27 cellular contexts compared by ENCODE assay signal in the genomic region with DNA sequence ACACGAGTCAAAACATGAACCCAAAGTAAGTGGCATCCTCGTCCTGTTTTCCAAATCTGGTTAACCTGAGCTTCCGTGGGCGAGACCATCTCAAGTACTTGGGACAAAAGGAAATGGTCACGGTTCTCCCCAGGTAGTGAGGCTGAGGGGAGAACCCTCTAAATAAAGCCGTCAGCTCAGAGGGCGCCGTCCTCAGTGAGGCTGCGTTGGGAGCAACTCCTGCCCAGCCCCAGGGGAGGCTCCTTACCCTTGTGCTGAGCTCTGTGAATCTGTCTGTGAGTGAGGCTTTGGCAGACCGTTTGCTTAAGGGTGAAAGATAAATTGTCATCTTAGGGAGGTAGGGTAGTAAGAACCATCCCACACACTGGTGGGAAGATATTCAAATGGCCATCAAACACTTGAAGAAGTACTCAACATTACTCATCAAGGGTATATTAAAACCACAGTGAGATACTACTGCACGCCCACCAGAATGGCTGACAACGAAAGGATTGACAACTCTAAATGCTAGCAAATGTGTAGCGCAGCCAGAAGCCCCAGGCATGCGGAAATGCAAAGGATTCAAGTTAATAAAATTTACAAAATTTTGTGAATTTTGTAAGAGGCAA.
A peak's percentile ranks its signal among the peaks of the same experiment; 100 is the strongest.
DNase-seq lines count a peak whose midpoint lies in the region; FAIRE-seq and TF ChIP-seq lines count a peak whose summit lies in the region.
"Had no signal": no experiment of that assay in that cellular context is flagged by ENCODE, and none has a peak within 500 bp of the region (broad histone marks: within the 10 kb centered on the region; RNA-seq: fewer than 3 reads in every experiment).

No MANE protein-coding gene starts in this region.

- H2BK120ac ChIP-seq in H9 (ENCODE audit: low read depth, low read length, poor library complexity, severe bottlenecking) = no peak overlapping the region

- H3K14ac ChIP-seq in H9 (ENCODE audit: insufficient read depth, low read length) = no peak overlapping the region

- H3K79me2 ChIP-seq in H9 (ENCODE audit: insufficient read depth, low read length) = no peaks in the 10 kb centered on the region
- no peaks in the 10 kb centered on the region for H3K79me2 ChIP-seq in astrocyte (ENCODE audit: insufficient read depth, low read length)

- H2AFZ ChIP-seq in H9 (ENCODE audit: low read length) = no peak overlapping the region
- H2AFZ ChIP-seq in astrocyte (ENCODE audit: low read depth, low read length) = no peak overlapping the region

- no peaks in the 10 kb centered on the region for H3K27me3 ChIP-seq in H9 (ENCODE audit: insufficient read depth, low read length)
- no peaks in the 10 kb centered on the region for H3K27me3 ChIP-seq in astrocyte (ENCODE audit: insufficient read depth, low read length)
- H3K27me3 ChIP-seq: BE2C had no signal

- no peak overlapping the region for H3K4ac ChIP-seq in H9 (ENCODE audit: low read depth, low read length)

- H3K4me1 ChIP-seq in H9 (ENCODE audit: insufficient read depth, low read length) (peaks cover 3% of the 10 kb centered on the region; the same call in 1 of the 2 replicates), astrocyte (ENCODE audit: insufficient read depth, low read length) (no peaks in the 10 kb centered on the region)
- H3K4me1 ChIP-seq: BE2C had no signal

- H3K4me1 Mint-ChIP-seq in H9 = peaks cover 16% of the 10 kb centered on the region in 2 experiments
- H3K4me1 Mint-ChIP-seq in astrocyte (ENCODE audit: low read depth, unreplicated experiment) = peaks cover under 1% of the 10 kb centered on the region
- H3K4me1 Mint-ChIP-seq in osteocyte (ENCODE audit: unreplicated experiment) = no peaks in the 10 kb centered on the region
- H3K4me1 Mint-ChIP-seq: CD14-positive monocyte had no signal

- no peak overlapping the region for H4K91ac ChIP-seq in H9 (ENCODE audit: insufficient read length, low read depth, low read length)

- H2BK12ac ChIP-seq in H9 (ENCODE audit: insufficient read length, low read depth, low read length) = no peak overlapping the region

- H3K9me3 ChIP-seq in H9 (ENCODE audit: control insufficient read depth, low read depth, low read length) (no peaks in the 10 kb centered on the region), astrocyte (ENCODE audit: insufficient read depth, low read depth, low read length) (peaks cover 2% of the 10 kb centered on the region)
- H3K9me3 ChIP-seq: BE2C had no signal

- H2BK15ac ChIP-seq in H9 (ENCODE audit: low read depth, low read length) = no peak overlapping the region

- no peak for FAIRE-seq in astrocyte (lab: Jason Lieb, UNC)
- FAIRE-seq: GM12891 had no signal

- no peak overlapping the region for H2AK5ac ChIP-seq in H9 (ENCODE audit: insufficient read length, low read length)

- no peak overlapping the region for H3K4me3 ChIP-seq in astrocyte (ENCODE audit: insufficient read depth, low read depth, low read length)

- H3K4me2 ChIP-seq in H9 (ENCODE audit: insufficient read depth, insufficient read length, low read length) = no peak overlapping the region
- no peak overlapping the region for H3K4me2 ChIP-seq in astrocyte (ENCODE audit: low read length)

- H4K8ac ChIP-seq in H9 (replicated peaks; ENCODE audit: insufficient read length, low read depth, low read length) = no peak overlapping the region

- H3K27ac Mint-ChIP-seq in H9 = no peak overlapping the region
- H3K27ac Mint-ChIP-seq in astrocyte (ENCODE audit: unreplicated experiment) = peak overlapping the region; percentile 26
- no peak overlapping the region for H3K27ac Mint-ChIP-seq in osteocyte (ENCODE audit: unreplicated experiment)

- no peaks in the 10 kb centered on the region for H3K36me3 ChIP-seq in astrocyte (ENCODE audit: insufficient read depth, low read length)
- H3K36me3 ChIP-seq: BE2C had no signal

- no peak overlapping the region for H2BK20ac ChIP-seq in H9 (ENCODE audit: low read depth, low read length, poor library complexity, severe bottlenecking)

- no peak overlapping the region for H2BK5ac ChIP-seq in H9 (ENCODE audit: insufficient read length, low read length)

- H3K36me3 Mint-ChIP-seq in H9 (ENCODE audit: insufficient read depth in 1 of 3, low read depth in 3 of 3) = peaks cover 5 to 17% (median 11%) of the 10 kb centered on the region in 3 experiments; a peak in 6 of 7 replicates
- H3K36me3 Mint-ChIP-seq in astrocyte (ENCODE audit: low read depth, unreplicated experiment) = peaks cover 10% of the 10 kb centered on the region
- peaks cover 3% of the 10 kb centered on the region for H3K36me3 Mint-ChIP-seq in osteocyte (ENCODE audit: unreplicated experiment)

- no peak overlapping the region for H3K56ac ChIP-seq in H9 (ENCODE audit: insufficient read length, low read depth, low read length)

- H3K9ac ChIP-seq in H9 (ENCODE audit: extremely low read depth, insufficient read length, low read length) (no peak overlapping the region), astrocyte (ENCODE audit: low read length) (no peak overlapping the region)

- H4K5ac ChIP-seq in H9 (ENCODE audit: insufficient read length, low read depth, low read length) = no peak overlapping the region

- H3K27ac ChIP-seq in H9 (ENCODE audit: insufficient read length, low read depth, low read length) = no peak overlapping the region
- no peak overlapping the region for H3K27ac ChIP-seq in astrocyte (ENCODE audit: low read depth, low read length)

- no peak overlapping the region for H3K18ac ChIP-seq in H9 (ENCODE audit: insufficient read length, low read depth, low read length)

- H3T11ph ChIP-seq in H9 (ENCODE audit: low read length) = no peak overlapping the region

- WGBS in H9 (ENCODE audit: extremely low coverage, insufficient read length, low lambda C conversion rate) = no CpG with 5 or more reads among the region's 14 CpGs

- H3K23ac ChIP-seq in H9 (ENCODE audit: insufficient read length, low read depth, low read length) = no peak overlapping the region

- H3K79me1 ChIP-seq in H9 (ENCODE audit: insufficient read depth, low read depth, low read length, poor library complexity, severe bottlenecking) = no peaks in the 10 kb centered on the region

- H3K23me2 ChIP-seq in H9 (ENCODE audit: insufficient read length, low read depth, low read length, poor library complexity, severe bottlenecking) = no peaks in the 10 kb centered on the region

- no peak for TF ChIP-seq CTCF in H9 (conservative IDR thresholded peaks at IDR 0.05)
- TF ChIP-seq CTCF in astrocyte (IDR thresholded peaks at IDR 0.05; ENCODE audit: insufficient read depth, low read depth, low read length) = no peak
- no peak for TF ChIP-seq CTCF in osteocyte (IDR thresholded peaks at IDR 0.05)

- H3K27me3 Mint-ChIP-seq in H9 (ENCODE audit: low read depth) (no peaks in the 10 kb centered on the region), astrocyte (ENCODE audit: low read depth, unreplicated experiment) (no peaks in the 10 kb centered on the region), osteocyte (ENCODE audit: unreplicated experiment) (no peaks in the 10 kb centered on the region)
- H3K27me3 Mint-ChIP-seq: CD8-positive, alpha-beta memory T cell had no signal

- H4K20me1 ChIP-seq in H9 (ENCODE audit: control insufficient read depth, insufficient read depth, insufficient read length) = no peaks in the 10 kb centered on the region
- peaks cover under 1% of the 10 kb centered on the region for H4K20me1 ChIP-seq in astrocyte (ENCODE audit: insufficient read depth, low read length)

- H3K9me3 Mint-ChIP-seq in H9 = peaks cover 13 to 25% of the 10 kb centered on the region in 2 experiments; a peak in 4 of 5 replicates
- H3K9me3 Mint-ChIP-seq in astrocyte (ENCODE audit: unreplicated experiment) = peaks cover 5% of the 10 kb centered on the region
- H3K9me3 Mint-ChIP-seq in osteocyte (ENCODE audit: unreplicated experiment) = peaks cover 21% of the 10 kb centered on the region

- H3K4me3 Mint-ChIP-seq in H9 (no peak overlapping the region), astrocyte (ENCODE audit: unreplicated experiment) (no peak overlapping the region), osteocyte (ENCODE audit: unreplicated experiment) (no peak overlapping the region)
- H3K4me3 Mint-ChIP-seq: CD14-positive monocyte; CD8-positive, alpha-beta memory T cell had no signal

- DNase-seq in NCI-H345 (lab: John Stamatoyannopoulos, UW) (peak; percentile 1), NCI-H345 treated with DMSO at 0.1 percent for 48 hours (lab: John Stamatoyannopoulos, UW; ENCODE audit: unreplicated experiment) (no peak), H9 (peak; percentile 26), astrocyte (ENCODE audit: low read depth) (no peak), osteocyte (ENCODE audit: extremely low spot score, unreplicated experiment) (peak; percentile 76), NCI-H82 treated with DMSO at 0.1 percent for 48 hours (lab: John Stamatoyannopoulos, UW; ENCODE audit: unreplicated experiment) (no peak), NCI-H146 treated with DMSO at 0.1 percent for 48 hours (lab: John Stamatoyannopoulos, UW; ENCODE audit: unreplicated experiment) (no peak)
- DNase-seq: 8988T; ACHN; BE2C; CD8-positive, alpha-beta memory T cell; DMS 273 treated with DMSO at 0.1 percent for 48 hours; DMS79; EL; GF-D8; GOT3; HCEC 1CT; IMR-90; KG1; MM.1S; NCI-H1694; NCI-H2029 treated with DMSO at 0.1 percent for 48 hours; NCI-H2171; NCI-H226; NCI-H748 treated with DMSO at 0.1 percent for 48 hours had no signal

Comparison
In these comparisons a context has a peak if more than half of its experiments do, and no peak if none do; other contexts are left out.
1. DNase-seq: peak in NCI-H345 (single experiment), H9 (single experiment) and osteocyte (single experiment); none in NCI-H345 treated with DMSO at 0.1 percent for 48 hours (single experiment), astrocyte (single experiment), NCI-H82 treated with DMSO at 0.1 percent for 48 hours (single experiment) and NCI-H146 treated with DMSO at 0.1 percent for 48 hours (single experiment).